In the genomic region with DNA sequence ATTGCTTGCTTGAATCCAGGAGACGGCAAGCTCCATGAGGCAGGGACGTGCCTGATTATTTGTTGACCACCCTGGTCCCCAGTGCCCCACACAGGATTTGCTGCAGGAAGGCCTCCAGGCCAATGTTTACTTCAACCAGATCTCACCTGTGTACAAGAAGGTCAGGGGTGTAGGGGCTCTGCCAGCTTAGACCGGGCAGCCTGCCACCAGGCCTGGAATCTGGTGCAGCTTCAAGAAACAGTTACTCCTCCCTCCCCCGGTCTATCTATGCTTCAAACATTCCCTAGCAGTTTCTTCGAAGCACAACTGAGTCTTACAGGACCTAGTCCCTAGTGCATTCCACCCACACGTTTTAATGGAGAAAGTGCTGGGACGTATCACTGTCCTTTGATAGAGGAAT, we compare ENCODE assay signal across 14 cellular contexts. TPM values are rescaled to one million over a fixed set of nuclear protein-coding genes. Genes with fewer than 3 reads are reported as not detected.
DNase-seq lines count a peak whose midpoint lies in the region; ATAC-seq and TF ChIP-seq lines count a peak whose summit lies in the region.
"Had no signal": no experiment of that assay in that cellular context is flagged by ENCODE, and none has a peak within 500 bp of the region (broad histone marks: within the 10 kb centered on the region; RNA-seq: fewer than 3 reads in every experiment).

No MANE protein-coding gene starts in this region.

- in situ Hi-C loops in transverse colon (cut with MboI; ENCODE audit: low pct_ligation_motif_present in 1 of 4, low pct_unique_long_range_greater_than_20kb in 1 of 4, low sequenced_read_pairs in 3 of 4) = no loop called here

- TF ChIP-seq POLR2A in esophagus muscularis mucosa (IDR thresholded peaks at IDR 0.05; ENCODE audit: low read depth) = no peak
- no peak for TF ChIP-seq POLR2A in transverse colon (IDR thresholded peaks at IDR 0.05)

- H3K36me3 Mint-ChIP-seq in mesothelial cell of epicardium = peaks cover 11% of the 10 kb centered on the region
- peaks cover 25% of the 10 kb centered on the region for H3K36me3 Mint-ChIP-seq in activated T-cell treated with anti-CD3 and anti-CD28 coated beads, Interleukin-2, amount 50 U/mL, for 4 hours (ENCODE audit: insufficient read depth)

- TF ChIP-seq CTCF in esophagus muscularis mucosa (IDR thresholded peaks at IDR 0.05) (no peak), mesothelial cell of epicardium (IDR thresholded peaks at IDR 0.05; ENCODE audit: unreplicated experiment) (no peak), transverse colon (IDR thresholded peaks at IDR 0.05) (no peak)

- H3K27me3 Mint-ChIP-seq in mesothelial cell of epicardium (ENCODE audit: low read depth) = no peaks in the 10 kb centered on the region
- H3K27me3 Mint-ChIP-seq in activated T-cell treated with anti-CD3 and anti-CD28 coated beads, Interleukin-2, amount 50 U/mL, for 4 hours (ENCODE audit: low read depth) = no peaks in the 10 kb centered on the region

- DNase-seq in DMS 273 (lab: John Stamatoyannopoulos, UW; ENCODE audit: unreplicated experiment) (peak; percentile 17), DMS 273 treated with DMSO at 0.1 percent for 48 hours (lab: John Stamatoyannopoulos, UW) (no peak), esophagus muscularis mucosa (ENCODE audit: extremely low spot score) (no peak), mesothelial cell of epicardium (ENCODE audit: low spot score in 2 of 2, unreplicated experiment in 2 of 2) (no peak), transverse colon (no peak), AG08396 (ENCODE audit: low spot score) (no peak)
- no peak for DNase-seq in activated T-cell treated with anti-CD3 and anti-CD28 coated beads, Interleukin-2, amount 50 U/mL, for 4 hours
- DNase-seq: activated CD4-positive, alpha-beta T cell treated with anti-CD3 and anti-CD28 coated beads for 1 hour; NCI-H2171 treated with DMSO at 0.1 percent for 48 hours; stimulated activated CD4-positive, alpha-beta T cell treated with anti-CD3 and anti-CD28 coated beads, Interleukin-4, amount 100 ng/mL, for 24 hours had no signal

- TF ChIP-seq EP300 in esophagus muscularis mucosa (IDR thresholded peaks at IDR 0.05) (no peak), transverse colon (IDR thresholded peaks at IDR 0.05; ENCODE audit: low read depth) (no peak)

- no peaks in the 10 kb centered on the region for H3K9me3 Mint-ChIP-seq in mesothelial cell of epicardium
- no peaks in the 10 kb centered on the region for H3K9me3 Mint-ChIP-seq in activated T-cell treated with anti-CD3 and anti-CD28 coated beads, Interleukin-2, amount 50 U/mL, for 4 hours
- H3K9me3 Mint-ChIP-seq: neural crest cell had no signal

- peaks cover 79% of the 10 kb centered on the region for H3K4me1 Mint-ChIP-seq in mesothelial cell of epicardium
- H3K4me1 Mint-ChIP-seq in activated T-cell treated with anti-CD3 and anti-CD28 coated beads, Interleukin-2, amount 50 U/mL, for 4 hours (ENCODE audit: low read depth) = peaks cover 82% of the 10 kb centered on the region

- H3K27ac Mint-ChIP-seq in mesothelial cell of epicardium = peak overlapping the region; percentile 98

- no peak for ATAC-seq in activated T-cell treated with anti-CD3 and anti-CD28 coated beads, Interleukin-2, amount 50 U/mL, for 4 hours
- no peak for ATAC-seq in GM18907 (IDR thresholded peaks at IDR 0.05; ENCODE audit: unreplicated experiment)

- H3K4me1 ChIP-seq in esophagus muscularis mucosa = peaks cover 60 to 85% (median 82%) of the 10 kb centered on the region in 4 donors
- H3K4me1 ChIP-seq in transverse colon = peaks cover 13 to 28% (median 15%) of the 10 kb centered on the region in 4 donors

- H3K9me3 ChIP-seq in esophagus muscularis mucosa = no peaks in the 10 kb centered on the region
- H3K9me3 ChIP-seq in transverse colon = no peaks in the 10 kb centered on the region

- H3K36me3 ChIP-seq in esophagus muscularis mucosa (no peaks in the 10 kb centered on the region), transverse colon (no peaks in the 10 kb centered on the region)

- H3K27ac ChIP-seq in esophagus muscularis mucosa (replicated peaks in 1 of 4) = peak overlapping the region; percentile 35 to 56 (median 42)
- H3K27ac ChIP-seq in transverse colon = peak overlapping the region in 3 of 4 donors; percentile 23 to 34 (median 23)
- H3K27ac ChIP-seq: 22Rv1 had no signal

- H3K4me3 Mint-ChIP-seq in mesothelial cell of epicardium = peak overlapping the region; percentile 13
- H3K4me3 Mint-ChIP-seq in activated T-cell treated with anti-CD3 and anti-CD28 coated beads, Interleukin-2, amount 50 U/mL, for 4 hours = no peak overlapping the region
- H3K4me3 Mint-ChIP-seq: neural crest cell had no signal

- H3K27me3 ChIP-seq in esophagus muscularis mucosa (no peaks in the 10 kb centered on the region), transverse colon (no peaks in the 10 kb centered on the region)
- H3K27me3 ChIP-seq: dorsolateral prefrontal cortex had no signal

- 41% methylated on average over 7 of the region's 7 CpGs for WGBS in esophagus muscularis mucosa
- 77 to 88% methylated on average over 5 to 7 of the region's 7 CpGs for WGBS in transverse colon (ENCODE audit: low coverage in 1 of 2), 2 donors

- no peak overlapping the region for H3K4me3 ChIP-seq in esophagus muscularis mucosa
- no peak overlapping the region for H3K4me3 ChIP-seq in transverse colon
- H3K4me3 ChIP-seq: dorsolateral prefrontal cortex had no signal

- intact Hi-C loops in esophagus muscularis mucosa (cut with DNase I) (no loop called here), transverse colon (cut with DNase I; ENCODE audit: low total_unique reads) (no loop called here)

RNA-seq across cellular contexts. Expression of gene SH3BP5, which starts 8.1 kb away (rescaled TPM):
- total RNA-seq in esophagus muscularis mucosa (10 to 100 TPM; 26.2 to 56.5 (median 38.2) TPM), mesothelial cell of epicardium (78.7 to 88.6 TPM (median 80.5 TPM) in 3 replicates), transverse colon (10 to 100 TPM in 3 of 4 donors, 1 to 10 TPM in 1; 7.5 to 32.4 (median 15.8) TPM)
- 10 to 100 TPM; 11.1 to 26.1 (median 12.9) TPM for total RNA-seq in activated T-cell treated with anti-CD3 and anti-CD28 coated beads, Interleukin-2, amount 50 U/mL, for 4 hours
